Comparison of ENCODE assay signal across 9 cellular contexts in genomic region chr19:33406521-33407139, GRCh38. TPM values are rescaled to one million over a fixed set of nuclear protein-coding genes. Genes with fewer than 3 reads are reported as not detected.
DNase-seq lines count a peak whose midpoint lies in the region; ATAC-seq and TF ChIP-seq lines count a peak whose summit lies in the region.
"Had no signal": no experiment of that assay in that cellular context is flagged by ENCODE, and none has a peak within 500 bp of the region (broad histone marks: within the 10 kb centered on the region; RNA-seq: fewer than 3 reads in every experiment).

No MANE protein-coding gene starts in this region.

- no peak overlapping the region for H3K4me3 Mint-ChIP-seq in activated T-cell treated with anti-CD3 and anti-CD28 coated beads, Interleukin-2, amount 50 U/mL, for 24 hours
- H3K4me3 Mint-ChIP-seq: T-helper 1 cell treated with Interleukin-12 subunit alpha and Interleukin-12 subunit beta and Interleukin-4 antibody, amounts not matched to agents 30 μg/mL and 1 μg/mL, for 36 hours had no signal

- no peaks in the 10 kb centered on the region for H3K4me1 ChIP-seq in Panc1 (ENCODE audit: control insufficient read depth, insufficient read depth, low read length)
- peaks cover 2 to 6% of the 10 kb centered on the region in 2 donors for H3K4me1 ChIP-seq in neuronal stem cell (ENCODE audit: control insufficient read depth in 2 of 2, insufficient read depth in 1 of 2, low read depth in 1 of 2, low read length in 2 of 2)

- H3K4ac ChIP-seq in neuronal stem cell (ENCODE audit: low read length) = peak overlapping the region; percentile 38

- intact Hi-C loops in Panc1 (cut with micrococcal nuclease; ENCODE audit: unreplicated experiment) = loop anchor here (2.0 kb wide), 1 partner anchor 166 kb away; no protein-coding TSS in a partner anchor

- H2AFZ ChIP-seq in neuronal stem cell (ENCODE audit: low read length) = peak overlapping the region; percentile 43

- H2BK120ac ChIP-seq in neuronal stem cell (ENCODE audit: low read depth, low read length) = peak overlapping the region; percentile 82

- H3K27me3 Mint-ChIP-seq in activated T-cell treated with anti-CD3 and anti-CD28 coated beads, Interleukin-2, amount 50 U/mL, for 24 hours = no peaks in the 10 kb centered on the region

- no peaks in the 10 kb centered on the region for H3K9me3 ChIP-seq in Panc1 (ENCODE audit: control insufficient read depth, insufficient read depth, low read depth, low read length)
- H3K9me3 ChIP-seq in neuronal stem cell (replicated peaks in 1 of 2; ENCODE audit: control insufficient read depth in 2 of 2, insufficient read depth in 1 of 2, low read depth in 1 of 2, low read length in 2 of 2) = no peaks in the 10 kb centered on the region

- H3K36me3 Mint-ChIP-seq in activated T-cell treated with anti-CD3 and anti-CD28 coated beads, Interleukin-2, amount 50 U/mL, for 24 hours (ENCODE audit: low read depth) = peaks cover 13% of the 10 kb centered on the region

- H2BK12ac ChIP-seq in neuronal stem cell (ENCODE audit: low read length) = no peak overlapping the region

- no peaks in the 10 kb centered on the region for H3K4me1 Mint-ChIP-seq in activated T-cell treated with anti-CD3 and anti-CD28 coated beads, Interleukin-2, amount 50 U/mL, for 24 hours (ENCODE audit: low read depth)

- peaks cover 4% of the 10 kb centered on the region for H3K79me1 ChIP-seq in neuronal stem cell (ENCODE audit: low read depth, low read length)

- H3K9ac ChIP-seq in neuronal stem cell (ENCODE audit: low read depth, low read length, poor library complexity) = peak overlapping the region; percentile 84

- no peaks in the 10 kb centered on the region for H3K36me3 ChIP-seq in Panc1 (ENCODE audit: control insufficient read depth, insufficient read depth, low read length)
- no peaks in the 10 kb centered on the region for H3K36me3 ChIP-seq in neuronal stem cell (replicated peaks in 1 of 2; ENCODE audit: control insufficient read depth in 2 of 2, insufficient read depth in 2 of 2, low read length in 2 of 2)

- peak overlapping the region; percentile 95 for H2AK5ac ChIP-seq in neuronal stem cell (ENCODE audit: low read depth, low read length)

- CTCF ChIA-PET in Panc1 (lab: Charles Lee) = interaction anchor here (0.5 to 1.3 kb wide), 7 partner anchors 13 to 184 kb away, joined by 3 to 7 read pairs (median 5); no protein-coding TSS in a partner anchor

- H3K27me3 ChIP-seq in Panc1 (ENCODE audit: control insufficient read depth, insufficient read depth, low read length) (no peaks in the 10 kb centered on the region), neuronal stem cell (ENCODE audit: control insufficient read depth in 3 of 3, insufficient read depth in 3 of 3, low read depth in 1 of 3, low read length in 3 of 3) (no peaks in the 10 kb centered on the region)

- H3K14ac ChIP-seq in neuronal stem cell (ENCODE audit: low read length) = peak overlapping the region; percentile 94

- H3K4me3 ChIP-seq in Panc1 (ENCODE audit: low read depth in 2 of 2, low read length in 2 of 2) = no peak overlapping the region
- H3K4me3 ChIP-seq in fibroblast of mammary gland (ENCODE audit: control insufficient read depth, low read depth, low read length) = no peak overlapping the region
- H3K4me3 ChIP-seq in neuronal stem cell (ENCODE audit: low read length in 2 of 2) = no peak overlapping the region

- H3K18ac ChIP-seq in neuronal stem cell (ENCODE audit: low read length) = peak overlapping the region; percentile 96

- in situ Hi-C loops in Panc1 (cut with HindIII; ENCODE audit: low pct_unique_long_range_greater_than_20kb, low sequenced_read_pairs) = no loop called here

- DNase-seq in COLO829 (ENCODE audit: low spot score) = peak; percentile 54
- DNase-seq in Panc1 (ENCODE audit: low read depth, low spot score) = peak; percentile 43
- DNase-seq in activated T-cell treated with anti-CD3 and anti-CD28 coated beads, Interleukin-2, amount 50 U/mL, for 24 hours = peak; percentile 88
- peak; percentile 56 for DNase-seq in fibroblast of mammary gland (ENCODE audit: low read depth)
- DNase-seq in neuronal stem cell (ENCODE audit: low spot score) = peak; percentile 76

- no TSS peak for BruUV-seq in Panc1 (replicated peaks; lab: Mats Ljungman, UMichigan)

- H3K27ac ChIP-seq in Panc1 (ENCODE audit: low read length) (no peak overlapping the region), neuronal stem cell (replicated peaks; ENCODE audit: low read length) (no peak overlapping the region), temporal lobe (ENCODE audit: low read depth, low read length) (peak overlapping the region; percentile 55)

- no peak overlapping the region for H3K27ac Mint-ChIP-seq in activated T-cell treated with anti-CD3 and anti-CD28 coated beads, Interleukin-2, amount 50 U/mL, for 24 hours
- H3K27ac Mint-ChIP-seq: T-helper 1 cell treated with Interleukin-12 subunit alpha and Interleukin-12 subunit beta and Interleukin-4 antibody, amounts not matched to agents 30 μg/mL and 1 μg/mL, for 36 hours had no signal

- H3K23ac ChIP-seq in neuronal stem cell (ENCODE audit: low read depth, low read length, poor library complexity) = peak overlapping the region; percentile 59

- peak overlapping the region; percentile 92 for H4K8ac ChIP-seq in neuronal stem cell (ENCODE audit: low read depth, low read length)

- WGBS in neuronal stem cell (ENCODE audit: extremely low coverage in 2 of 2, insufficient read length in 2 of 2, insufficient replicate concordance in 1 of 2), 2 donors = no CpG with 5 or more reads among the region's 13 CpGs

- peak overlapping the region; percentile 84 for H2BK5ac ChIP-seq in neuronal stem cell (ENCODE audit: low read length)

- POLR2A ChIA-PET in Panc1 (lab: Charles Lee) = no interaction called here

- ATAC-seq in HG02759 (IDR thresholded peaks at IDR 0.05; ENCODE audit: unreplicated experiment) (peak; percentile 56), Panc1 (peak; percentile 86), GM19397 (IDR thresholded peaks at IDR 0.05; ENCODE audit: unreplicated experiment) (no peak)

- H4K91ac ChIP-seq in neuronal stem cell (ENCODE audit: low read depth, low read length, poor library complexity) = no peak overlapping the region

- peak overlapping the region; percentile 91 for H2BK15ac ChIP-seq in neuronal stem cell (ENCODE audit: low read length)

- TF ChIP-seq CTCF in Panc1 (IDR thresholded peaks at IDR 0.05) (peak; percentile 98), fibroblast of mammary gland (conservative IDR thresholded peaks at IDR 0.05; ENCODE audit: control insufficient read depth, insufficient read depth, low read depth, low read length) (peak; percentile 85)

- H3K4me2 ChIP-seq in neuronal stem cell (ENCODE audit: insufficient read depth, low read length, poor library complexity, severe bottlenecking) = no peak overlapping the region

- H3K9me3 Mint-ChIP-seq in activated T-cell treated with anti-CD3 and anti-CD28 coated beads, Interleukin-2, amount 50 U/mL, for 24 hours = no peaks in the 10 kb centered on the region
- H3K9me3 Mint-ChIP-seq: T-helper 1 cell treated with Interleukin-12 subunit alpha and Interleukin-12 subunit beta and Interleukin-4 antibody, amounts not matched to agents 30 μg/mL and 1 μg/mL, for 36 hours had no signal

RNA-seq across cellular contexts. Expression of gene CEBPG, which starts 33.1 kb away (rescaled TPM):
- total RNA-seq in Panc1 (2021; ENCODE audit: unreplicated experiment) = 41.5 TPM
- polyA plus RNA-seq in Panc1 (2012; ENCODE audit: insufficient read length) = 29.2 TPM
- polyA plus RNA-seq in neuronal stem cell (2013, experiment 1 of 2) = 23.4 TPM
- polyA plus RNA-seq in neuronal stem cell (2013, experiment 2 of 2) = 23.1 TPM
- total RNA-seq in temporal lobe = 26.6 TPM
